ENCODE assay signal across 8 cellular contexts in genomic region chr4:87422104-87423052, GRCh38. TPM values are rescaled to one million over a fixed set of nuclear protein-coding genes. Genes with fewer than 3 reads are reported as not detected.
DNase-seq lines count a peak whose midpoint lies in the region; ATAC-seq and TF ChIP-seq lines count a peak whose summit lies in the region.

A gene with protein sequence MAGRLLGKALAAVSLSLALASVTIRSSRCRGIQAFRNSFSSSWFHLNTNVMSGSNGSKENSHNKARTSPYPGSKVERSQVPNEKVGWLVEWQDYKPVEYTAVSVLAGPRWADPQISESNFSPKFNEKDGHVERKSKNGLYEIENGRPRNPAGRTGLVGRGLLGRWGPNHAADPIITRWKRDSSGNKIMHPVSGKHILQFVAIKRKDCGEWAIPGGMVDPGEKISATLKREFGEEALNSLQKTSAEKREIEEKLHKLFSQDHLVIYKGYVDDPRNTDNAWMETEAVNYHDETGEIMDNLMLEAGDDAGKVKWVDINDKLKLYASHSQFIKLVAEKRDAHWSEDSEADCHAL (plus strand): TSS chr4:87422573. CDS start chr4:87422906, 333 bp downstream.

- H3K4me1 ChIP-seq in left ventricle myocardium inferior (peaks cover 51% of the 10 kb centered on the region), prostate gland (replicated peaks) (peaks cover 11% of the 10 kb centered on the region), urinary bladder (ENCODE audit: insufficient read depth) (no peaks in the 10 kb centered on the region)

- H3K36me3 ChIP-seq in left ventricle myocardium inferior (no peaks in the 10 kb centered on the region), prostate gland (no peaks in the 10 kb centered on the region), urinary bladder (ENCODE audit: insufficient read depth) (no peaks in the 10 kb centered on the region)

- ATAC-seq in HG02885 (IDR thresholded peaks at IDR 0.05; ENCODE audit: poor library complexity, unreplicated experiment) (peak; percentile 83), T-helper 17 cell (peak; percentile 90)

- peak within 1 kb of the TSS; percentile 97 for H3K27ac Mint-ChIP-seq in T-helper 17 cell

- H3K4me3 ChIP-seq in left ventricle myocardium inferior = peak within 1 kb of the TSS; percentile 86
- peak within 1 kb of the TSS; percentile 72 to 76 for H3K4me3 ChIP-seq in prostate gland
- H3K4me3 ChIP-seq in urinary bladder (ENCODE audit: low read depth, low read length) = peak within 1 kb of the TSS; percentile 83

- peak; percentile 88 for DNase-seq in NCI-H1694 treated with DMSO at 0.1 percent for 48 hours (lab: John Stamatoyannopoulos, UW)
- peak; percentile 76 to 82 (median 78) for DNase-seq in T-helper 17 cell
- peak; percentile 62 to 97 (median 88) for DNase-seq in amygdala (lab: John Stamatoyannopoulos, UW)
- peak; percentile 97 for DNase-seq in left ventricle myocardium inferior
- peak; percentile 93 for DNase-seq in prostate gland (ENCODE audit: low spot score)

- TF ChIP-seq POLR2A in GM15510 (IDR thresholded peaks at IDR 0.05; ENCODE audit: borderline replicate concordance, extremely low read depth, insufficient read length) (peak; percentile 68), prostate gland (IDR thresholded peaks at IDR 0.05) (peak; percentile 47)

- H3K4me1 Mint-ChIP-seq in T-helper 17 cell = peaks cover 14% of the 10 kb centered on the region

- H3K27me3 ChIP-seq in left ventricle myocardium inferior (ENCODE audit: low read depth) (no peaks in the 10 kb centered on the region), prostate gland (replicated peaks; ENCODE audit: insufficient read depth) (no peaks in the 10 kb centered on the region)

- H3K9me3 ChIP-seq in T-helper 17 cell (ENCODE audit: control insufficient read depth, low read length, poor library complexity, severe bottlenecking) = no peaks in the 10 kb centered on the region
- H3K9me3 ChIP-seq in left ventricle myocardium inferior (replicated peaks) = no peaks in the 10 kb centered on the region
- no peaks in the 10 kb centered on the region for H3K9me3 ChIP-seq in prostate gland

- intact Hi-C loops in left ventricle myocardium inferior (cut with micrococcal nuclease) = no loop called here
- intact Hi-C loops in prostate gland (cut with DNase I) = loop anchor here (1.0 kb wide), 1 partner anchor 31 kb away; the partner anchor contains the start of gene HSD17B11

- H3K27me3 Mint-ChIP-seq in T-helper 17 cell = no peaks in the 10 kb centered on the region

- H3K4me3 Mint-ChIP-seq in T-helper 17 cell = peak within 1 kb of the TSS; percentile 94

- no peak for TF ChIP-seq CTCF in left ventricle myocardium inferior (IDR thresholded peaks at IDR 0.05; ENCODE audit: borderline replicate concordance)
- peak in 1 of 4 experiments; percentile 12 for TF ChIP-seq CTCF in prostate gland (IDR thresholded peaks at IDR 0.05)

- peak within 1 kb of the TSS; percentile 94 for H3K27ac ChIP-seq in left ventricle myocardium inferior (replicated peaks)
- H3K27ac ChIP-seq in prostate gland = peak within 1 kb of the TSS; percentile 90 to 92
- peak within 1 kb of the TSS; percentile 88 for H3K27ac ChIP-seq in urinary bladder (ENCODE audit: low read depth)

- no peaks in the 10 kb centered on the region for H3K36me3 Mint-ChIP-seq in T-helper 17 cell (ENCODE audit: low read depth)

- under 1% methylated on average over 58 of the region's 58 CpGs for WGBS in prostate gland
- WGBS in urinary bladder = under 1% methylated on average over 58 of the region's 58 CpGs

RNA-seq across cellular contexts. Expression of the gene that starts here (rescaled TPM):
- total RNA-seq in T-helper 17 cell (1 to 10 TPM; 6.2 to 9.7 TPM), left ventricle myocardium inferior (29.2 TPM), prostate gland (10 to 100 TPM; 30.4 to 37.9 TPM), urinary bladder (16.6 TPM)
- 42.0 TPM for polyA plus RNA-seq in urinary bladder

Comparison
In these comparisons a context has a peak if more than half of its experiments do, and no peak if none do; other contexts are left out.
1. Peak in every context shown above with its lines: DNase-seq, ATAC-seq, H3K4me3 ChIP-seq and H3K27ac ChIP-seq.